Comparison of ENCODE assay signal across 1 cellular context in genomic region chr16:84178146-84178765, GRCh38.
A peak's percentile ranks its signal among the peaks of the same experiment; 100 is the strongest.
TF ChIP-seq lines count a peak whose summit lies in the region.

No MANE protein-coding gene starts in this region.

TF ChIP-seq in HepG2, 621 proteins besides CTCF, POLR2A, EP300 and RAD21:
- TF ChIP-seq AGO2 (optimal IDR thresholded peaks at IDR 0.05; ENCODE audit: low read depth, low read length), result peak; percentile 24
- no peak for TF ChIP-seq ZNF770 (CRISPR knock-in tag; IDR thresholded peaks at IDR 0.05)
